ENCODE assay signal across 8 cellular contexts in genomic region chr4:83771113-83771705, GRCh38.
DNase-seq lines count a peak whose midpoint lies in the region; ATAC-seq and TF ChIP-seq lines count a peak whose summit lies in the region.

No MANE protein-coding gene starts in this region.

- H3K9me3 ChIP-seq in SJSA1 (replicated peaks), result no peaks in the 10 kb centered on the region
- no peaks in the 10 kb centered on the region for H3K9me3 ChIP-seq in trophoblast cell (ENCODE audit: insufficient read depth, low read depth, low read length)

- no peak overlapping the region for H3K18ac ChIP-seq in trophoblast cell (ENCODE audit: low read length)

- peaks cover 2% of the 10 kb centered on the region for H3K79me1 ChIP-seq in trophoblast cell (ENCODE audit: low read length)

- no peak overlapping the region for H2BK12ac ChIP-seq in trophoblast cell (ENCODE audit: low read length)

- H3K27ac ChIP-seq in SJSA1 (no peak overlapping the region), trophoblast cell (ENCODE audit: low read depth, low read length) (no peak overlapping the region)

- H3K4me1 ChIP-seq in SJSA1 (replicated peaks), result peaks cover 4% of the 10 kb centered on the region; the same call in 1 of the 2 replicates
- no peaks in the 10 kb centered on the region for H3K4me1 ChIP-seq in trophoblast cell (ENCODE audit: control insufficient read depth in 1 of 2, insufficient read depth in 2 of 2, low read length in 2 of 2)

- H4K91ac ChIP-seq in trophoblast cell (ENCODE audit: low read depth, low read length), result no peak overlapping the region

- H3K4ac ChIP-seq in trophoblast cell (ENCODE audit: low read depth, low read length), result no peak overlapping the region

- no peak overlapping the region for H2BK5ac ChIP-seq in trophoblast cell (ENCODE audit: low read depth, low read length, poor library complexity)

- H3K27me3 ChIP-seq in SJSA1 (replicated peaks) (peaks cover 4% of the 10 kb centered on the region), trophoblast cell (ENCODE audit: insufficient read depth, low read length) (no peaks in the 10 kb centered on the region)

- no CpG with 5 or more reads among the region's 2 CpGs for WGBS in trophoblast cell (ENCODE audit: extremely low coverage, insufficient coverage, insufficient read length)

- H4K12ac ChIP-seq in trophoblast cell (ENCODE audit: low read depth, low read length), result no peak overlapping the region

- no peak overlapping the region for H2AFZ ChIP-seq in trophoblast cell (ENCODE audit: insufficient read depth, low read length, poor library complexity)

- no peak overlapping the region for H3K4me2 ChIP-seq in trophoblast cell (ENCODE audit: low read length)

- no peak overlapping the region for H3K9ac ChIP-seq in trophoblast cell (ENCODE audit: low read length)

- H3K14ac ChIP-seq in trophoblast cell (ENCODE audit: low read length), result no peak overlapping the region

- no peak overlapping the region for H4K8ac ChIP-seq in trophoblast cell (ENCODE audit: low read depth, low read length)

- H3K23ac ChIP-seq in trophoblast cell (ENCODE audit: low read length), result no peak overlapping the region

- no peak overlapping the region for H3K4me3 ChIP-seq in SJSA1
- no peak overlapping the region for H3K4me3 ChIP-seq in trophoblast cell (ENCODE audit: low read depth, low read length)

- DNase-seq in GM10266 (ENCODE audit: extremely low spot score) (peak; percentile 17), SJSA1 (ENCODE audit: low read depth in 1 of 2, low spot score in 2 of 2) (peak; percentile 45 to 61), fibroblast of the conjunctiva (ENCODE audit: low read depth) (peak; percentile 14), trophoblast cell (peak; percentile 19 to 73)

- H2AK5ac ChIP-seq in trophoblast cell (ENCODE audit: low read length), result no peak overlapping the region

- H3K36me3 ChIP-seq in SJSA1 (no peaks in the 10 kb centered on the region), trophoblast cell (ENCODE audit: control insufficient read depth in 1 of 2, insufficient read depth in 2 of 2, low read length in 2 of 2) (no peaks in the 10 kb centered on the region)

- peak; percentile 53 for ATAC-seq in HG03442 (IDR thresholded peaks at IDR 0.05; ENCODE audit: unreplicated experiment)
- no peak for ATAC-seq in GM18907 (IDR thresholded peaks at IDR 0.05; ENCODE audit: unreplicated experiment)
- ATAC-seq in HG03039 (IDR thresholded peaks at IDR 0.05; ENCODE audit: unreplicated experiment), result no peak
- ATAC-seq in HG02571 (IDR thresholded peaks at IDR 0.05; ENCODE audit: unreplicated experiment), result no peak

- TF ChIP-seq CTCF in GM10266 (IDR thresholded peaks at IDR 0.05; ENCODE audit: control insufficient read depth, insufficient read depth, low read depth, missing control alignments), result peak; percentile 57

- H2BK120ac ChIP-seq in trophoblast cell (ENCODE audit: insufficient read depth, low read length, poor library complexity), result no peak overlapping the region

- no peaks in the 10 kb centered on the region for H3K79me2 ChIP-seq in trophoblast cell (ENCODE audit: control insufficient read depth, insufficient read depth, low read length, poor library complexity)
